Comparison of ENCODE assay signal across 8 cellular contexts in the genomic region with DNA sequence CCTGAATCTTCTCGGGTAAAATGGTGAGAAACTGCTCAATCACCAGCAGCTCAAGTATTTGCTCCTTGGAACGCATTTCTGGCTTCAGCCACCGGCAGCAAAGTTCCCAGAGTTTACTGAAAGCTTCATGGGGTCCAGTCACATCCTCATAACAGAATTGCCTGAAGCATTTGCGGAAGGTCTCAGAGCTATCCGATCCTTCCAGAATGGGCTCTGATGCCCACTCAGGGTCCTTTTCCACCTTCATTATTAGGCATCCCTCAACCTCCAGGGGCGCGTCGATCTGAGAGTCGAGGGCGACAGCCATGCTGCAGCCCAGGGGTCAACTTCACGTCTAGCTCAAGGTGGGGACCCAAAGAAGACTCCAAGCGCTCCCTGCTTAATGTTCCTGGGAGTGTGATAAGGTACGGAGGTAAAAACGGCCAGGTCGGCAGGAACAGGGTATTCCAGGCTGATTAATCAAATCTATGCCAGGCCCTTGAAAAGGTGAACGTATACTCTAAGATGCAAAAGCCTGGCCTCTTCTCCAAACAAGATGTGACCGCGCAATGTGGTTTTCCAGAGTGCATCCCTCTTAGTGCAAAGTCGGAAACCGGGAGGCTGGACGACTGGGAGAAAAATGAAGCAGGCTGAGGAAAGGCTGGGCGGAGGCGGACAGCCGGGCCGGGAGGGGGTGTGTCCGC. TPM values are rescaled to one million over a fixed set of nuclear protein-coding genes. Genes with fewer than 3 reads are reported as not detected.
DNase-seq lines count a peak whose midpoint lies in the region; ATAC-seq and TF ChIP-seq lines count a peak whose summit lies in the region.

No MANE protein-coding gene starts in this region.

- H3K27me3 Mint-ChIP-seq in activated CD4-positive, alpha-beta T cell treated with anti-CD3 and anti-CD28 coated beads for 36 hours, result no peaks in the 10 kb centered on the region

- peak overlapping the region; percentile 96 for H3K27ac ChIP-seq in RWPE1
- H3K27ac ChIP-seq in duodenal mucosa (ENCODE audit: low read depth, low read length), result no peak overlapping the region
- peak overlapping the region; percentile 51 for H3K27ac ChIP-seq in muscle layer of duodenum (ENCODE audit: low read length)

- H3K4me3 ChIP-seq in duodenal mucosa (ENCODE audit: low read depth in 1 of 2, low read length in 2 of 2) (peak overlapping the region; percentile 82 to 87), muscle layer of duodenum (ENCODE audit: low read depth in 1 of 2, low read length in 2 of 2) (peak overlapping the region; percentile 90 to 94)

- DNase-seq in activated CD4-positive, alpha-beta T cell treated with anti-CD3 and anti-CD28 coated beads for 36 hours, result peak; percentile 30
- no peak for DNase-seq in activated CD4-positive, alpha-beta T cell treated with anti-CD3 and anti-CD28 coated beads for 1 hour
- DNase-seq in RWPE1 (ENCODE audit: low spot score), result peak; percentile 14
- DNase-seq in activated CD4-positive, CD25-positive, alpha-beta regulatory T cell (lab: John Stamatoyannopoulos, UW), result no peak

- no peaks in the 10 kb centered on the region for H3K9me3 Mint-ChIP-seq in activated CD4-positive, alpha-beta T cell treated with anti-CD3 and anti-CD28 coated beads for 36 hours (ENCODE audit: low read depth)

- no peak for TF ChIP-seq CTCF in RWPE1 (conservative IDR thresholded peaks at IDR 0.05; ENCODE audit: low read depth)

- peak overlapping the region; percentile 72 to 80 for H3K9ac ChIP-seq in duodenal mucosa (ENCODE audit: low read depth in 1 of 2, low read length in 2 of 2)

- H3K36me3 ChIP-seq in duodenal mucosa (ENCODE audit: control insufficient read depth in 1 of 2, insufficient read depth in 2 of 2, low read length in 2 of 2), result peaks cover 7 to 16% of the 10 kb centered on the region in 2 donors
- H3K36me3 ChIP-seq in muscle layer of duodenum (ENCODE audit: control insufficient read depth in 1 of 2, insufficient read depth in 2 of 2, low read length in 2 of 2), result peaks cover 6 to 27% of the 10 kb centered on the region in 2 donors

- H3K36me3 Mint-ChIP-seq in activated CD4-positive, alpha-beta T cell treated with anti-CD3 and anti-CD28 coated beads for 36 hours (ENCODE audit: low read depth), result peaks cover 33% of the 10 kb centered on the region

- intact Hi-C loops in activated CD4-positive, alpha-beta T cell treated with anti-CD3 and anti-CD28 coated beads for 36 hours (cut with DNase I, micrococcal nuclease), result loop anchor here in 1 of 2 experiments (1.0 to 5.0 kb wide), 8 partner anchors 24 to 1945 kb away; partner anchors contain the start of genes KDM8, LCMT1, RBBP6 and TNRC6A

- peaks cover 59% of the 10 kb centered on the region for H3K4me1 Mint-ChIP-seq in activated CD4-positive, alpha-beta T cell treated with anti-CD3 and anti-CD28 coated beads for 36 hours

- H3K27ac Mint-ChIP-seq in activated CD4-positive, alpha-beta T cell treated with anti-CD3 and anti-CD28 coated beads for 36 hours, result peak overlapping the region; percentile 91

- CTCF ChIA-PET in activated CD4-positive, alpha-beta T cell treated with anti-CD3 and anti-CD28 coated beads for 36 hours (lab: Charles Lee), result interaction anchor here (0.7 to 1.4 kb wide), 5 partner anchors 13 to 1288 kb away, joined by 3 to 4 read pairs (median 3); no protein-coding TSS in a partner anchor
- CTCF ChIA-PET in RWPE1 (lab: Yijun Ruan, JAX), result no interaction called here

- H3K9me3 ChIP-seq in duodenal mucosa (ENCODE audit: control insufficient read depth in 1 of 2, low read length in 2 of 2) (no peaks in the 10 kb centered on the region), muscle layer of duodenum (ENCODE audit: control insufficient read depth in 1 of 2, low read length in 2 of 2) (no peaks in the 10 kb centered on the region)

- H3K4me3 Mint-ChIP-seq in activated CD4-positive, alpha-beta T cell treated with anti-CD3 and anti-CD28 coated beads for 36 hours, result peak overlapping the region; percentile 93

- POLR2A ChIA-PET in activated CD4-positive, alpha-beta T cell treated with anti-CD3 and anti-CD28 coated beads for 36 hours (lab: Charles Lee), result interaction anchor here (0.6 to 0.7 kb wide), 3 partner anchors 86 to 1980 kb away, joined by 3 to 9 read pairs (median 3); no protein-coding TSS in a partner anchor
- POLR2A ChIA-PET in RWPE1 (lab: Yijun Ruan, JAX; ENCODE audit: low non-redundant PET), result no interaction called here

- no peak for ATAC-seq in activated CD4-positive, alpha-beta T cell treated with anti-CD3 and anti-CD28 coated beads for 36 hours
- ATAC-seq in HG02885 (IDR thresholded peaks at IDR 0.05; ENCODE audit: poor library complexity, unreplicated experiment), result peak; percentile 6
- ATAC-seq in GM18498 (IDR thresholded peaks at IDR 0.05; ENCODE audit: unreplicated experiment), result no peak

- peaks cover 18 to 28% of the 10 kb centered on the region in 2 donors for H3K4me1 ChIP-seq in duodenal mucosa (ENCODE audit: control insufficient read depth in 1 of 2, insufficient read depth in 2 of 2, low read length in 2 of 2)
- H3K4me1 ChIP-seq in muscle layer of duodenum (ENCODE audit: control insufficient read depth in 1 of 2, insufficient read depth in 2 of 2, low read length in 2 of 2), result peaks cover 4 to 31% of the 10 kb centered on the region in 2 donors

- H3K27me3 ChIP-seq in duodenal mucosa (ENCODE audit: control insufficient read depth in 1 of 2, insufficient read depth in 2 of 2, low read length in 2 of 2) (no peaks in the 10 kb centered on the region), muscle layer of duodenum (ENCODE audit: low read depth, low read length) (no peaks in the 10 kb centered on the region)

RNA-seq across cellular contexts. Expression of gene ZKSCAN2, which starts 0.7 kb away (rescaled TPM):
- total RNA-seq in activated CD4-positive, alpha-beta T cell treated with anti-CD3 and anti-CD28 coated beads for 36 hours, result 1 to 10 TPM; 5.5 to 5.6 TPM

RNA-seq across cellular contexts. Expression of gene AQP8, which starts 40.2 kb away (rescaled TPM):
- total RNA-seq in activated CD4-positive, alpha-beta T cell treated with anti-CD3 and anti-CD28 coated beads for 36 hours, result not detected

Comparison
In these comparisons a context has a peak if more than half of its experiments do, and no peak if none do; other contexts are left out.
1. DNase-seq: peak in activated CD4-positive, alpha-beta T cell treated with anti-CD3 and anti-CD28 coated beads for 36 hours (single experiment) and RWPE1 (single experiment); none in activated CD4-positive, alpha-beta T cell treated with anti-CD3 and anti-CD28 coated beads for 1 hour (single experiment) and activated CD4-positive, CD25-positive, alpha-beta regulatory T cell (0 of 4).